17 cellular contexts compared by ENCODE assay signal in the genomic region with DNA sequence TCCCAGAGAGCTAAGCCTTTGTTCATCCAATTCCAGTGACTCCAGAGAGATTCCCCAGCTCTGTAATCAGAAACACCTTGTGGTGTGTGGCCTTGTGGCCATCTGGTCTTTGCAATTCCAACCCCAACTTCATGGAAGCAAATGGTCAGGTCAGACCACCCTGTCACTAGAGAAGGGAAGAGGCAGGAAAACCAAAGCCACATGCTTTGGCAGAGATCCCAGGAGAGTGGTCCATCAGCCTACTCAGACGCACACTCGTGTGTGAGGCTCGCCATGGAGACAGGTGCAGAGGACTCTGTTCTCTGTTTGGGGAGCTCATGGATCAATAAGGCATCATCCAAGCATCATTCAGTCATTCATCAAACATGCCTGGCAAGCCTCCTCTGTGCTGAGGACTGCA.
"Had no signal": no experiment of that assay in that cellular context is flagged by ENCODE, and none has a peak within 500 bp of the region (broad histone marks: within the 10 kb centered on the region; RNA-seq: fewer than 3 reads in every experiment).

No MANE protein-coding gene starts in this region.

- H2AFZ ChIP-seq: hepatocyte had no signal

- H3K27me3 ChIP-seq: right lobe of liver, upper lobe of left lung, uterus had no signal

- H3K27ac ChIP-seq: hepatocyte, psoas muscle, right lobe of liver, tibial artery, upper lobe of left lung, uterus had no signal

- H3K36me3 ChIP-seq: right lobe of liver, tibial artery, upper lobe of left lung, uterus had no signal

- H3K4me2 ChIP-seq: hepatocyte had no signal

- H3K9me3 ChIP-seq: psoas muscle, right lobe of liver, tibial artery, uterus had no signal

- H3K79me2 ChIP-seq: hepatocyte had no signal

- DNase-seq: effector CD4-positive, alpha-beta T cell; endodermal cell; erythroblast; foreskin melanocyte; kidney glomerular epithelial cell; mesendoderm; naive B cell; nephron progenitor cell; psoas muscle; retina; right lobe of liver; stimulated activated CD4-positive, alpha-beta T cell treated with anti-CD3 and anti-CD28 coated beads, Interleukin-4, amount 100 ng/mL, for 1 hour; stimulated activated CD8-positive, alpha-beta memory T cell treated with anti-CD3 and anti-CD28 coated beads, Interleukin-4, amount 100 ng/mL, for 48 hours; tibial artery; upper lobe of left lung; uterus had no signal

- H3K4me3 ChIP-seq: hepatocyte, psoas muscle, right lobe of liver, tibial artery, upper lobe of left lung, uterus had no signal

- H3K4me1 ChIP-seq: psoas muscle, right lobe of liver, tibial artery, upper lobe of left lung, uterus had no signal
